In genomic region chr19:4456566-4456842, GRCh38 we compare ENCODE assay signal across 8 cellular contexts. TPM values are rescaled to one million over a fixed set of nuclear protein-coding genes. Genes with fewer than 3 reads are reported as not detected.
DNase-seq lines count a peak whose midpoint lies in the region; ATAC-seq, FAIRE-seq and TF ChIP-seq lines count a peak whose summit lies in the region.

No MANE protein-coding gene starts in this region.

- H3K23ac ChIP-seq in IMR-90 (ENCODE audit: low read depth, low read length), result peak overlapping the region; percentile 97

- H3F3A ChIP-seq in neural progenitor cell (ENCODE audit: low read depth), result peaks cover 23% of the 10 kb centered on the region

- H3K27me3 ChIP-seq in Caco-2 (replicated peaks; ENCODE audit: control insufficient read depth, insufficient read depth, low read length), result no peaks in the 10 kb centered on the region
- no peaks in the 10 kb centered on the region for H3K27me3 ChIP-seq in IMR-90 (ENCODE audit: control insufficient read depth, insufficient read depth, low read length)
- H3K27me3 ChIP-seq in neural progenitor cell, result no peaks in the 10 kb centered on the region

- peak overlapping the region; percentile 88; the same call in 1 of the 3 replicates for H2BK15ac ChIP-seq in IMR-90 (ENCODE audit: low read depth, low read length)

- TF ChIP-seq CTCF in Caco-2 (IDR thresholded peaks at IDR 0.05; ENCODE audit: insufficient read depth in 1 of 2, low read depth in 1 of 2, low read length in 1 of 2, severe bottlenecking in 1 of 2, unreplicated experiment in 1 of 2), result no peak
- no peak for TF ChIP-seq CTCF in IMR-90 (conservative IDR thresholded peaks at IDR 0.05; ENCODE audit: low read depth, low read length)
- TF ChIP-seq CTCF in activated B cell treated with CpG ODN at 0.5 μM for 24 hours (IDR thresholded peaks at IDR 0.05), result no peak
- no peak for TF ChIP-seq CTCF in fibroblast of pulmonary artery (IDR thresholded peaks at IDR 0.05; ENCODE audit: low read length, missing control alignments)
- TF ChIP-seq CTCF in neural progenitor cell (IDR thresholded peaks at IDR 0.05), result no peak
- TF ChIP-seq CTCF in GM10266 (IDR thresholded peaks at IDR 0.05; ENCODE audit: control insufficient read depth, insufficient read depth, low read depth, missing control alignments), result no peak

- in situ Hi-C loops in IMR-90 (cut with MboI; ENCODE audit: low sequenced_read_pairs), result no loop called here

- peak overlapping the region; percentile 39 for H4K5ac ChIP-seq in IMR-90 (ENCODE audit: low read depth, low read length)

- H4K20me1 ChIP-seq in IMR-90 (ENCODE audit: insufficient read depth, low read length), result peaks cover 21% of the 10 kb centered on the region
- H4K20me1 ChIP-seq in neural progenitor cell (ENCODE audit: low read depth), result peaks cover 10% of the 10 kb centered on the region

- H2BK5ac ChIP-seq in IMR-90 (ENCODE audit: low read depth, low read length, poor library complexity, severe bottlenecking), result peak overlapping the region; percentile 61

- H3K4me3 Mint-ChIP-seq in Caco-2 (ENCODE audit: unreplicated experiment) (peak overlapping the region; percentile 85), activated B cell treated with CpG ODN at 0.5 μM for 24 hours (peak overlapping the region; percentile 89), neural progenitor cell (peak overlapping the region; percentile 93)

- H2AFZ ChIP-seq in IMR-90 (replicated peaks; ENCODE audit: low read length, poor library complexity) (peak overlapping the region; percentile 83), neural progenitor cell (replicated peaks) (peak overlapping the region; percentile 51)

- peak overlapping the region; percentile 95 for H3K4ac ChIP-seq in IMR-90 (ENCODE audit: low read depth, low read length)

- H3K9me3 Mint-ChIP-seq in Caco-2 (ENCODE audit: unreplicated experiment), result no peaks in the 10 kb centered on the region
- H3K9me3 Mint-ChIP-seq in activated B cell treated with CpG ODN at 0.5 μM for 24 hours, result no peaks in the 10 kb centered on the region
- H3K9me3 Mint-ChIP-seq in neural progenitor cell, result no peaks in the 10 kb centered on the region

- intact Hi-C loops in Caco-2 (cut with micrococcal nuclease; ENCODE audit: unreplicated experiment), result no loop called here
- intact Hi-C loops in IMR-90 (cut with micrococcal nuclease), result loop anchor here (2.0 kb wide), 1 partner anchor 54 kb away; the partner anchor contains the start of gene CHAF1A
- intact Hi-C loops in activated B cell treated with CpG ODN at 0.5 μM for 24 hours (cut with micrococcal nuclease), result loop anchor here (5.0 to 10.0 kb wide), 2 partner anchors 266 to 952 kb away; partner anchors contain the start of genes DOHH, DPP9 and FZR1

- peak overlapping the region; percentile 78 for H3K4me2 ChIP-seq in IMR-90 (ENCODE audit: low read depth, low read length)
- peak overlapping the region; percentile 96 for H3K4me2 ChIP-seq in neural progenitor cell

- TF ChIP-seq RAD21 in IMR-90 (IDR thresholded peaks at IDR 0.05; ENCODE audit: low read length), result no peak

- H3K27ac ChIP-seq in IMR-90 (ENCODE audit: insufficient read depth, low read length) (peak overlapping the region; percentile 79), neural progenitor cell (no peak overlapping the region)

- H3K9me1 ChIP-seq in IMR-90 (ENCODE audit: insufficient read depth, low read length), result peaks cover 17% of the 10 kb centered on the region

- H3K9me3 ChIP-seq in Caco-2, result no peaks in the 10 kb centered on the region
- H3K9me3 ChIP-seq in IMR-90 (ENCODE audit: control insufficient read depth, insufficient read depth, low read length), result no peaks in the 10 kb centered on the region
- H3K9me3 ChIP-seq in neural progenitor cell (ENCODE audit: low read depth), result no peaks in the 10 kb centered on the region

- H3K27me3 Mint-ChIP-seq in Caco-2 (ENCODE audit: insufficient read depth, unreplicated experiment) (no peaks in the 10 kb centered on the region), activated B cell treated with CpG ODN at 0.5 μM for 24 hours (no peaks in the 10 kb centered on the region), neural progenitor cell (ENCODE audit: insufficient read depth, low read depth) (peaks cover 8% of the 10 kb centered on the region)

- FAIRE-seq in frontal cortex (lab: Jason Lieb, UNC), result no peak

- H3K36me3 ChIP-seq in Caco-2 (ENCODE audit: control insufficient read depth, insufficient read depth, low read length) (peaks cover 2% of the 10 kb centered on the region), IMR-90 (ENCODE audit: control insufficient read depth, insufficient read depth, low read length) (peaks cover 24% of the 10 kb centered on the region), neural progenitor cell (no peaks in the 10 kb centered on the region)

- H3K79me2 ChIP-seq in neural progenitor cell (ENCODE audit: low read depth), result no peaks in the 10 kb centered on the region

- H3K56ac ChIP-seq in IMR-90 (ENCODE audit: extremely low read depth, insufficient read depth, low read length), result peak overlapping the region; percentile 91

- H2AK5ac ChIP-seq in IMR-90 (ENCODE audit: low read depth, low read length), result peak overlapping the region; percentile 99

- DNase-seq in Caco-2, result no peak
- peak; percentile 75 for DNase-seq in IMR-90
- no peak for DNase-seq in activated B cell treated with CpG ODN at 0.5 μM for 24 hours
- peak; percentile 71 for DNase-seq in fibroblast of pulmonary artery (ENCODE audit: low read depth)
- peak; percentile 53 for DNase-seq in neural progenitor cell (ENCODE audit: low spot score)
- DNase-seq in GM10266 (ENCODE audit: extremely low spot score), result no peak
- DNase-seq in frontal cortex (ENCODE audit: low spot score in 2 of 2), result no peak

- peak; percentile 86 for TF ChIP-seq POLR2A in IMR-90 (IDR thresholded peaks at IDR 0.05; ENCODE audit: low read depth, low read length)

- CTCF ChIA-PET in Caco-2 (lab: Charles Lee), result interaction anchor here (0.6 to 1.2 kb wide), 4 partner anchors 15 to 270 kb away, joined by 3 to 4 read pairs (median 4); partner anchors contain the start of gene HDGFL2
- CTCF ChIA-PET in IMR-90 (lab: Yijun Ruan, JAX), result no interaction called here
- CTCF ChIA-PET in activated B cell treated with CpG ODN at 0.5 μM for 24 hours (lab: Charles Lee), result interaction anchor here (1.6 kb wide), 1 partner anchor 86 kb away, joined by 3 read pairs; no protein-coding TSS in a partner anchor

- H4K91ac ChIP-seq in IMR-90 (ENCODE audit: insufficient read depth, low read depth, low read length), result peak overlapping the region; percentile 97

- peak overlapping the region; percentile 36; the same call in 1 of the 2 replicates for H2BK20ac ChIP-seq in IMR-90 (ENCODE audit: low read depth, low read length)

- H3K4me1 ChIP-seq in Caco-2 (0 out of 2 replicates have a peak, but pooled peaks cover 4% of the 10 kb centered on the region), IMR-90 (ENCODE audit: control insufficient read depth, insufficient read depth, low read length) (peaks cover 12% of the 10 kb centered on the region), neural progenitor cell (peaks cover 16% of the 10 kb centered on the region)

- H3K36me3 Mint-ChIP-seq in Caco-2 (ENCODE audit: insufficient read depth, unreplicated experiment), result peaks cover 25% of the 10 kb centered on the region
- H3K36me3 Mint-ChIP-seq in activated B cell treated with CpG ODN at 0.5 μM for 24 hours (ENCODE audit: low read depth), result peaks cover 36% of the 10 kb centered on the region
- no peaks in the 10 kb centered on the region for H3K36me3 Mint-ChIP-seq in neural progenitor cell

- peak overlapping the region; percentile 18 for H3K18ac ChIP-seq in IMR-90 (ENCODE audit: low read depth, low read length)

- ATAC-seq in IMR-90 (ENCODE audit: low read depth), result peak; percentile 37
- ATAC-seq in activated B cell treated with CpG ODN at 0.5 μM for 24 hours (ENCODE audit: low read depth), result no peak
- ATAC-seq in GM21526 (IDR thresholded peaks at IDR 0.05; ENCODE audit: low FRiP score, unreplicated experiment), result no peak

- POLR2A ChIA-PET in Caco-2 (lab: Charles Lee) (interaction anchor here (2.1 kb wide), 1 partner anchor 15 kb away, joined by 6 read pairs; the partner anchor contains the start of gene HDGFL2), IMR-90 (lab: Charles Lee; ENCODE audit: unreplicated experiment) (no interaction called here), activated B cell treated with CpG ODN at 0.5 μM for 24 hours (lab: Charles Lee) (interaction anchor here (0.6 to 3.2 kb wide), 4 partner anchors 15 to 735 kb away, joined by 3 to 26 read pairs (median 5); partner anchors contain the start of genes HDGFL2 and YJU2)

- peak overlapping the region; percentile 96 to 98 for H4K8ac ChIP-seq in IMR-90 (ENCODE audit: low read depth in 2 of 2, low read length in 2 of 2)

- dilution Hi-C loops in IMR-90 (cut with HindIII; ENCODE audit: low sequenced_read_pairs, unreplicated experiment), result no loop called here

- BruUV-seq in Caco-2 (replicated peaks; lab: Mats Ljungman, UMichigan) (no TSS peak), IMR-90 (replicated peaks; lab: Mats Ljungman, UMichigan) (no TSS peak)

- H3K9ac ChIP-seq in IMR-90 (ENCODE audit: low read depth, low read length) (peak overlapping the region; percentile 99), neural progenitor cell (peak overlapping the region; percentile 29)

- H2BK120ac ChIP-seq in IMR-90 (ENCODE audit: low read depth, low read length), result peak overlapping the region; percentile 87

- peak overlapping the region; percentile 99 for H2AK9ac ChIP-seq in IMR-90 (replicated peaks; ENCODE audit: low read depth, low read length, poor library complexity)

- H3K79me1 ChIP-seq in IMR-90 (ENCODE audit: low read depth in 1 of 2, low read length in 2 of 2), result peaks cover 15 to 53% of the 10 kb centered on the region in 2 experiments

- 0% methylated on average over 7 of the region's 8 CpGs; no CpG with 5 or more reads in 1 of the 2 experiments for WGBS in IMR-90 (ENCODE audit: extremely low coverage in 2 of 2, insufficient read length in 1 of 2), 2 experiments

- H3K27ac Mint-ChIP-seq in Caco-2 (ENCODE audit: unreplicated experiment) (peak overlapping the region; percentile 70), activated B cell treated with CpG ODN at 0.5 μM for 24 hours (peak overlapping the region; percentile 75), neural progenitor cell (peak overlapping the region; percentile 87)

- H3K4me1 Mint-ChIP-seq in Caco-2 (ENCODE audit: low read depth, unreplicated experiment) (peaks cover 10% of the 10 kb centered on the region), activated B cell treated with CpG ODN at 0.5 μM for 24 hours (peaks cover 20% of the 10 kb centered on the region), neural progenitor cell (peaks cover 24% of the 10 kb centered on the region)

- peak overlapping the region; percentile 97 for H3K14ac ChIP-seq in IMR-90 (replicated peaks; ENCODE audit: low read depth, low read length)

- H3K4me3 ChIP-seq in Caco-2 (ENCODE audit: low read depth, low read length) (peak overlapping the region; percentile 76), IMR-90 (ENCODE audit: insufficient read depth, low read depth, low read length) (peak overlapping the region; percentile 97), fibroblast of pulmonary artery (replicated peaks; ENCODE audit: low read depth, low read length) (peak overlapping the region; percentile 89), neural progenitor cell (peak overlapping the region; percentile 69)

RNA-seq across cellular contexts. Expression of gene UBXN6, which starts 1.1 kb away (rescaled TPM):
- total RNA-seq in Caco-2 (2022) (42.1 and 42.9 TPM in 2 replicates), IMR-90 (2012; rRNA removed) (74.2 and 84.2 TPM in 2 replicates), activated B cell treated with CpG ODN at 0.5 μM for 24 hours (54.3 and 58.2 TPM in 2 replicates), neural progenitor cell (ENCODE audit: low replicate concordance) (24.9 and 42.7 TPM in 2 replicates), frontal cortex (91.3 TPM)
- 86.5 and 98.3 TPM in 2 replicates for polyA plus RNA-seq in IMR-90 (2012; rRNA removed)
- 112 and 127 TPM in 2 replicates for polyA plus RNA-seq in IMR-90 (2012; cell fraction: cytosol; rRNA removed)
- polyA plus RNA-seq in IMR-90 (2012; cell fraction: nucleus; rRNA removed; ENCODE audit: low replicate concordance), result 144 and 228 TPM in 2 replicates

RNA-seq across cellular contexts. Expression of gene HDGFL2, which starts 15.6 kb away (rescaled TPM):
- total RNA-seq in Caco-2 (2022) (65.7 and 70.8 TPM in 2 replicates), IMR-90 (2012; rRNA removed) (35.8 and 45.5 TPM in 2 replicates), activated B cell treated with CpG ODN at 0.5 μM for 24 hours (44.9 and 49.7 TPM in 2 replicates), neural progenitor cell (ENCODE audit: low replicate concordance) (36.0 and 166 TPM in 2 replicates), frontal cortex (44.8 TPM)
- 48.5 and 53.0 TPM in 2 replicates for polyA plus RNA-seq in IMR-90 (2012; rRNA removed)
- polyA plus RNA-seq in IMR-90 (2012; cell fraction: cytosol; rRNA removed), result 52.7 and 54.3 TPM in 2 replicates
- 90.4 and 123 TPM in 2 replicates for polyA plus RNA-seq in IMR-90 (2012; cell fraction: nucleus; rRNA removed; ENCODE audit: low replicate concordance)

RNA-seq across cellular contexts. Expression of gene CHAF1A, which starts 54.1 kb away (rescaled TPM):
- total RNA-seq in Caco-2 (2022), result 53.9 and 63.1 TPM in 2 replicates
- total RNA-seq in IMR-90 (2012; rRNA removed), result 11.4 and 12.4 TPM in 2 replicates
- 22.9 and 26.7 TPM in 2 replicates for polyA plus RNA-seq in IMR-90 (2012; rRNA removed)
- polyA plus RNA-seq in IMR-90 (2012; cell fraction: cytosol; rRNA removed), result 16.1 and 20.9 TPM in 2 replicates
- polyA plus RNA-seq in IMR-90 (2012; cell fraction: nucleus; rRNA removed; ENCODE audit: low replicate concordance), result 18.2 and 45.9 TPM in 2 replicates
- 13.9 and 19.2 TPM in 2 replicates for total RNA-seq in activated B cell treated with CpG ODN at 0.5 μM for 24 hours
- total RNA-seq in neural progenitor cell (ENCODE audit: low replicate concordance), result 37.5 and 82.1 TPM in 2 replicates
- total RNA-seq in frontal cortex, result 11.8 TPM

RNA-seq across cellular contexts. Expression of gene SH3GL1, which starts 56.2 kb away (rescaled TPM):
- total RNA-seq in Caco-2 (2022) (91.3 and 91.5 TPM in 2 replicates), IMR-90 (2012; rRNA removed) (28.1 and 32.2 TPM in 2 replicates), activated B cell treated with CpG ODN at 0.5 μM for 24 hours (33.8 and 43.7 TPM in 2 replicates), neural progenitor cell (ENCODE audit: low replicate concordance) (25.3 and 87.0 TPM in 2 replicates), frontal cortex (17.5 TPM)
- polyA plus RNA-seq in IMR-90 (2012; rRNA removed), result 138 and 161 TPM in 2 replicates
- 103 and 170 TPM in 2 replicates for polyA plus RNA-seq in IMR-90 (2012; cell fraction: cytosol; rRNA removed)
- 93.0 and 160 TPM in 2 replicates for polyA plus RNA-seq in IMR-90 (2012; cell fraction: nucleus; rRNA removed; ENCODE audit: low replicate concordance)

Comparison
In these comparisons a context has a peak if more than half of its experiments do, and no peak if none do; other contexts are left out.
1. DNase-seq: peak in IMR-90 (single experiment), fibroblast of pulmonary artery (single experiment) and neural progenitor cell (single experiment); none in Caco-2 (0 of 2), activated B cell treated with CpG ODN at 0.5 μM for 24 hours (single experiment), GM10266 (single experiment) and frontal cortex (0 of 2).
2. Peak in every context shown above with its lines, with median percentiles within 50 percentile points of each other: H3K4me3 ChIP-seq, H3K27ac Mint-ChIP-seq and H3K4me3 Mint-ChIP-seq.